Comparison of ENCODE assay signal across 2 cellular contexts in genomic region chr1:49319426-49319963, GRCh38.
TF ChIP-seq lines count a peak whose summit lies in the region.

No MANE protein-coding gene starts in this region.

TF ChIP-seq in SK-N-SH treated with all-trans-retinoic acid at 6 μM for 48 hours, 23 proteins besides CTCF, POLR2A, EP300 and RAD21 (continued from another document):
- TF ChIP-seq ZNF8 (CRISPR knock-in tag; IDR thresholded peaks at IDR 0.05) = no peak
TF ChIP-seq in SK-N-SH treated with all-trans-retinoic acid at 6 μM for 48 hours: peak in this region for 0.

TF ChIP-seq in SK-N-SH, 30 proteins besides CTCF, POLR2A, EP300 and RAD21 (continued from another document):
- TF ChIP-seq FOXJ3 (CRISPR knock-in tag; IDR thresholded peaks at IDR 0.05) (no peak), EZH2phosphoT487 (IDR thresholded peaks at IDR 0.05; ENCODE audit: borderline replicate concordance, low read depth) (no peak), CHD2 (IDR thresholded peaks at IDR 0.05; ENCODE audit: low read length, partially characterized antibody) (no peak), FOSL2 (IDR thresholded peaks at IDR 0.05; ENCODE audit: borderline replicate concordance, low read depth) (no peak), SMC3 (IDR thresholded peaks at IDR 0.05; ENCODE audit: low read depth, low read length) (no peak), GABPA (IDR thresholded peaks at IDR 0.05; ENCODE audit: low read depth) (no peak)
- TF ChIP-seq, protein P1, sequence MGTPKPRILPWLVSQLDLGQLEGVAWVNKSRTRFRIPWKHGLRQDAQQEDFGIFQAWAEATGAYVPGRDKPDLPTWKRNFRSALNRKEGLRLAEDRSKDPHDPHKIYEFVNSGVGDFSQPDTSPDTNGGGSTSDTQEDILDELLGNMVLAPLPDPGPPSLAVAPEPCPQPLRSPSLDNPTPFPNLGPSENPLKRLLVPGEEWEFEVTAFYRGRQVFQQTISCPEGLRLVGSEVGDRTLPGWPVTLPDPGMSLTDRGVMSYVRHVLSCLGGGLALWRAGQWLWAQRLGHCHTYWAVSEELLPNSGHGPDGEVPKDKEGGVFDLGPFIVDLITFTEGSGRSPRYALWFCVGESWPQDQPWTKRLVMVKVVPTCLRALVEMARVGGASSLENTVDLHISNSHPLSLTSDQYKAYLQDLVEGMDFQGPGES (IDR thresholded peaks at IDR 0.05; ENCODE audit: low read depth, low read length) = no peak
